In genomic region chr6:161143663-161144430, GRCh38 we compare ENCODE assay signal across 22 cellular contexts.
"Had no signal": no experiment of that assay in that cellular context is flagged by ENCODE, and none has a peak within 500 bp of the region (broad histone marks: within the 10 kb centered on the region; RNA-seq: fewer than 3 reads in every experiment).

No MANE protein-coding gene starts in this region.

- H3K4me3 ChIP-seq: Peyer's patch had no signal

- H3K9me3 ChIP-seq: Peyer's patch had no signal

- ATAC-seq: activated T-cell treated with anti-CD3 and anti-CD28 coated beads, Interleukin-2, amount 50 U/mL, for 4 hours; activated T-helper 17 cell treated with anti-CD3 and anti-CD28 coated beads, Interleukin-2, amount 50 U/mL, for 72 hours; T-helper 17 cell had no signal

- H3K27me3 ChIP-seq: Peyer's patch had no signal

- DNase-seq: activated B cell treated with CpG ODN at 0.5 μM for 24 hours; activated CD4-positive, alpha-beta memory T cell treated with anti-CD3 and anti-CD28 coated beads for 36 hours; activated CD4-positive, alpha-beta T cell treated with anti-CD3 and anti-CD28 coated beads for 1 hour; activated CD4-positive, alpha-beta T cell treated with anti-CD3 and anti-CD28 coated beads, Interleukin-2, amount 10 ng/mL, durations not matched to agents 7 days and 5 days; activated gamma-delta T cell; activated naive CD4-positive, alpha-beta T cell treated with anti-CD3 and anti-CD28 coated beads for 36 hours; activated T-cell treated with anti-CD3 and anti-CD28 coated beads, Interleukin-2, amount 50 U/mL, for 4 hours; amygdala; Karpas-422; MM.1S; NCI-H1105; NCI-H1436; NCI-H187; NCI-H2081; NCI-H510A treated with DMSO at 0.1 percent for 48 hours; NCI-H69; Peyer's patch; SHP77; T-helper 17 cell; T-helper 9 cell had no signal

- H3K4me1 ChIP-seq: Peyer's patch had no signal

- H3K27ac ChIP-seq: Peyer's patch had no signal

- FAIRE-seq: astrocyte had no signal
